In the genomic region with DNA sequence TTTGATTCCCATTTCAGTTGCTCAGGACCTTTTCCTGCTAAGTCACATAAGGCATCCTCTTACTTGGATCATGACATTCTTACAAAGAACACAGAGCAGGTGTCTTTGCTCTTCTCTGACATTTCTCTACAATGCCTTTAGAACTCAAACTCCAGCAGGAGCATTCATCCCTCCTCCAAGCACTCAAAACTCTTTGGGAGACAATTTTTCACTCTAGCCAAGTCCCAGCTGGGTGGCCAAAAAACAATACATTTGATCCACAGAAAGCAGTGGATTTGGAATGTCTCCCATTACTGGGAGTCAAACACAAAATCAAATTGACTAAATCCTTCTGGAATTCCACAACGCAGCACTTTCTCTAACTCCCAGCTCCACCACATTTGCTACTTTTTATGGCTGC, we compare ENCODE assay signal across 33 cellular contexts.
"Had no signal": no experiment of that assay in that cellular context is flagged by ENCODE, and none has a peak within 500 bp of the region (broad histone marks: within the 10 kb centered on the region; RNA-seq: fewer than 3 reads in every experiment).

No MANE protein-coding gene starts in this region.

- H3K27me3 ChIP-seq: adrenal gland, ascending aorta, brain microvascular endothelial cell had no signal

- H3K27ac Mint-ChIP-seq: activated CD8-positive, alpha-beta T cell treated with anti-CD3 and anti-CD28 coated beads for 36 hours; activated naive CD8-positive, alpha-beta T cell treated with anti-CD3 and anti-CD28 coated beads for 36 hours; activated naive CD8-positive, alpha-beta T cell treated with anti-CD3 and anti-CD28 coated beads, Interleukin-2, amount 50 U/mL, for 24 hours; activated T-helper 17 cell treated with anti-CD3 and anti-CD28 coated beads, Interleukin-2, amount 50 U/mL, for 72 hours; dendritic cell treated with granulocyte-macrophage colony-stimulating factor and Interleukin-4, amounts not matched to agents 40 ng/mL and 50 ng/mL, for 4 days; effector memory CD8-positive, alpha-beta T cell; T-helper 17 cell; T-helper 2 cell treated with Interferon-gamma antibody and Interleukin-4, amounts not matched to agents 5 μg/mL and 100 μg/mL, for 36 hours had no signal

- DNase-seq: activated CD4-positive, alpha-beta T cell treated with anti-CD3 and anti-CD28 coated beads for 1 hour; activated CD4-positive, alpha-beta T cell treated with anti-CD3 and anti-CD28 coated beads for 48 hours; activated CD4-positive, alpha-beta T cell treated with anti-CD3 and anti-CD28 coated beads, Interleukin-2, amount 50 U/mL, for 1 hour; activated CD4-positive, alpha-beta T cell treated with anti-CD3 and anti-CD28 coated beads, Interleukin-2, amount 50 U/mL, for 48 hours; activated CD4-positive, CD25-positive, alpha-beta regulatory T cell; activated CD8-positive, alpha-beta memory T cell treated with anti-CD3 and anti-CD28 coated beads for 24 hours; activated CD8-positive, alpha-beta T cell treated with anti-CD3 and anti-CD28 coated beads for 36 hours; activated effector memory CD4-positive, alpha-beta T cell treated with Interleukin-2 at 50 U/mL for 16 hours; activated gamma-delta T cell treated with Interleukin-2 at 50 U/mL for 16 hours; activated naive CD4-positive, alpha-beta T cell treated with anti-CD3 and anti-CD28 coated beads, Interleukin-2, amount 50 U/mL, for 16 hours; activated naive CD4-positive, alpha-beta T cell treated with Interleukin-2 at 50 U/mL for 16 hours; activated naive CD8-positive, alpha-beta T cell treated with anti-CD3 and anti-CD28 coated beads for 36 hours; activated naive CD8-positive, alpha-beta T cell treated with anti-CD3 and anti-CD28 coated beads, Interleukin-2, amount 50 U/mL, for 24 hours; activated T-cell treated with anti-CD3 and anti-CD28 coated beads, Interleukin-2, amount 50 U/mL, for 4 hours; adrenal gland; amygdala; brain microvascular endothelial cell; dorsolateral prefrontal cortex; effector CD4-positive, alpha-beta T cell; effector memory CD8-positive, alpha-beta T cell; foreskin fibroblast; head of caudate nucleus; T-helper 1 cell; T-helper 17 cell; T1000 had no signal

- H3K36me3 ChIP-seq: adrenal gland, ascending aorta, brain microvascular endothelial cell had no signal

- H3K4me1 ChIP-seq: adrenal gland, ascending aorta had no signal

- H3K27ac ChIP-seq: adrenal gland, ascending aorta, brain microvascular endothelial cell, coronary artery, dorsolateral prefrontal cortex, epithelial cell of prostate had no signal

- H3K4me3 ChIP-seq: adrenal gland, ascending aorta, coronary artery, dorsolateral prefrontal cortex had no signal

- H3K9me3 ChIP-seq: adrenal gland, ascending aorta had no signal

- H3K9me3 Mint-ChIP-seq: activated T-cell treated with anti-CD3 and anti-CD28 coated beads, Interleukin-2, amount 50 U/mL, for 4 hours; T-helper 2 cell treated with Interferon-gamma antibody and Interleukin-4, amounts not matched to agents 5 μg/mL and 100 μg/mL, for 36 hours had no signal

- H3K4me1 Mint-ChIP-seq: activated naive CD8-positive, alpha-beta T cell treated with anti-CD3 and anti-CD28 coated beads for 36 hours; activated naive CD8-positive, alpha-beta T cell treated with anti-CD3 and anti-CD28 coated beads, Interleukin-2, amount 50 U/mL, for 24 hours; activated T-helper 17 cell treated with anti-CD3 and anti-CD28 coated beads, Interleukin-2, amount 50 U/mL, for 72 hours; central memory CD8-positive, alpha-beta T cell; T-helper 17 cell had no signal

- H3K27me3 Mint-ChIP-seq: activated CD8-positive, alpha-beta T cell treated with anti-CD3 and anti-CD28 coated beads for 36 hours; activated naive CD8-positive, alpha-beta T cell treated with anti-CD3 and anti-CD28 coated beads for 36 hours; activated naive CD8-positive, alpha-beta T cell treated with anti-CD3 and anti-CD28 coated beads, Interleukin-2, amount 50 U/mL, for 24 hours; activated T-helper 17 cell treated with anti-CD3 and anti-CD28 coated beads, Interleukin-2, amount 50 U/mL, for 72 hours; central memory CD8-positive, alpha-beta T cell; dendritic cell treated with granulocyte-macrophage colony-stimulating factor and Interleukin-4, amounts not matched to agents 40 ng/mL and 50 ng/mL, for 4 days; effector memory CD8-positive, alpha-beta T cell; T-helper 17 cell had no signal

- FAIRE-seq: frontal cortex had no signal

- ATAC-seq: activated CD8-positive, alpha-beta T cell treated with anti-CD3 and anti-CD28 coated beads for 36 hours; activated naive CD8-positive, alpha-beta T cell treated with anti-CD3 and anti-CD28 coated beads, Interleukin-2, amount 50 U/mL, for 24 hours; activated T-cell treated with anti-CD3 and anti-CD28 coated beads, Interleukin-2, amount 50 U/mL, for 4 hours; activated T-helper 17 cell treated with anti-CD3 and anti-CD28 coated beads, Interleukin-2, amount 50 U/mL, for 72 hours; effector memory CD8-positive, alpha-beta T cell; T-helper 17 cell had no signal

- H3K4me3 Mint-ChIP-seq: activated CD8-positive, alpha-beta T cell treated with anti-CD3 and anti-CD28 coated beads for 36 hours; activated naive CD8-positive, alpha-beta T cell treated with anti-CD3 and anti-CD28 coated beads for 36 hours; activated naive CD8-positive, alpha-beta T cell treated with anti-CD3 and anti-CD28 coated beads, Interleukin-2, amount 50 U/mL, for 24 hours; activated T-cell treated with anti-CD3 and anti-CD28 coated beads, Interleukin-2, amount 50 U/mL, for 4 hours; activated T-helper 17 cell treated with anti-CD3 and anti-CD28 coated beads, Interleukin-2, amount 50 U/mL, for 72 hours; central memory CD8-positive, alpha-beta T cell; dendritic cell treated with granulocyte-macrophage colony-stimulating factor and Interleukin-4, amounts not matched to agents 40 ng/mL and 50 ng/mL, for 4 days; effector memory CD8-positive, alpha-beta T cell; T-helper 17 cell; T-helper 2 cell treated with Interferon-gamma antibody and Interleukin-4, amounts not matched to agents 5 μg/mL and 100 μg/mL, for 36 hours had no signal

- H3K36me3 Mint-ChIP-seq: activated naive CD8-positive, alpha-beta T cell treated with anti-CD3 and anti-CD28 coated beads for 36 hours had no signal
